14 cellular contexts compared by ENCODE assay signal in the genomic region with DNA sequence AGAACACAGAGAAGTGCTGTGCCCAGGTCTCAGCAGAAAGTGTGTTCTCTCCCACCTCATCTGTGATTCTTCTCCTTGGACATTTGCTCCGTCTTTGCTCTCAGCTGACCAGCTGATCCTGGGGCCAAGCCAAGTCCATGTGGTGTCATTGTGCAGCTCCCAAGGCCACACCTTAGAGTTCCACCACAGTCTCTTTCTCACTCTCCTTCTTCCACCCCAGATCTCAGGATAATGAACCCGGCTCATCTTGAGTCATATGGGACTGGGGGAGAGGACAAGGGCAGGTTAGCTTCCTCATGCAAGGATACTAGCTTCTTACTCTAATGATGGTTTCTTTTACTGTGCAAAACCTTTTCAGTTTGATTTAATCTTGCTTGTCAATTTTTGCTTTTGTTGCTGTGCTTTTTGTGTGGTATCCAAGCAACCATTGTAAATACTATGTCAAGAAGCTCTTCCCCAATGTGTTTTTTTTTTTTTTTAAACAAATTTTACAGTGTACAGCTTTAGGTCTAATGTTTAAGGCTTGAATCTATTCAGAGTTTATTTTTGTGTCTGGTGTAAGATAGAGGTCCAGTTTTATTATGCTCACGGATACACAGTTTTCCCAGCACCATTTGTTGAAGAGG.
DNase-seq lines count a peak whose midpoint lies in the region; ATAC-seq, FAIRE-seq and TF ChIP-seq lines count a peak whose summit lies in the region.
"Had no signal": no experiment of that assay in that cellular context is flagged by ENCODE, and none has a peak within 500 bp of the region (broad histone marks: within the 10 kb centered on the region; RNA-seq: fewer than 3 reads in every experiment).

No MANE protein-coding gene starts in this region.

- H3K9me3 ChIP-seq in kidney (ENCODE audit: control insufficient read depth in 1 of 2, low read length in 2 of 2), result no peaks in the 10 kb centered on the region
- H3K9me3 ChIP-seq: stomach had no signal

- FAIRE-seq in kidney (lab: Jason Lieb, UNC), result no peak
- FAIRE-seq: H1 had no signal

- no peak overlapping the region for H3K27ac ChIP-seq in kidney (ENCODE audit: low read depth in 2 of 2, low read length in 2 of 2)
- H3K27ac ChIP-seq: stomach had no signal

- DNase-seq in AG08396 (ENCODE audit: low spot score), result peak; percentile 12
- peak; percentile 8 for DNase-seq in EL
- peak; percentile 56 for DNase-seq in astrocyte of the hippocampus (ENCODE audit: low read depth, low spot score)
- no peak for DNase-seq in left lobe of liver (ENCODE audit: low spot score)
- no peak for DNase-seq in kidney
- no peak for DNase-seq in posterior cingulate gyrus
- DNase-seq in activated CD4-positive, CD25-positive, alpha-beta regulatory T cell treated with anti-CD3 and anti-CD28 coated beads, Interleukin-2, amount 50 U/mL, for 72 hours, result no peak
- DNase-seq in occipital lobe (lab: John Stamatoyannopoulos, UW), result no peak
- DNase-seq: activated CD4-positive, alpha-beta T cell treated with anti-CD3 and anti-CD28 coated beads, Interleukin-2, amount 10 ng/mL, durations not matched to agents 7 days and 5 days; activated naive CD4-positive, alpha-beta T cell treated with anti-CD3 and anti-CD28 coated beads for 36 hours; glutamatergic neuron; stimulated activated CD4-positive, alpha-beta T cell treated with anti-CD3 and anti-CD28 coated beads, Interleukin-2, amount 100 ng/mL, for 48 hours; stomach had no signal

- H3K36me3 ChIP-seq in kidney (ENCODE audit: control insufficient read depth in 1 of 2, insufficient read depth in 2 of 2, low read length in 2 of 2), result peaks cover 22 to 45% of the 10 kb centered on the region in 2 donors

- peak; percentile 37 for ATAC-seq in left lobe of liver

- H3K4me3 ChIP-seq in kidney (ENCODE audit: low read length in 2 of 2), result no peak overlapping the region
- H3K4me3 ChIP-seq: stomach had no signal

- intact Hi-C loops in kidney (cut with DNase I) (no loop called here), posterior cingulate gyrus (cut with DNase I) (no loop called here)

- TF ChIP-seq CTCF in kidney (IDR thresholded peaks at IDR 0.05; ENCODE audit: borderline replicate concordance, extremely low read depth, insufficient read depth), result no peak

- H3K4me1 ChIP-seq in kidney (ENCODE audit: control insufficient read depth in 1 of 2, insufficient read depth in 1 of 2, low read depth in 1 of 2, low read length in 2 of 2), result no peaks in the 10 kb centered on the region
- H3K4me1 ChIP-seq: stomach had no signal

- no peak overlapping the region for H3K9ac ChIP-seq in kidney (ENCODE audit: low read length in 2 of 2)

Comparison
In these comparisons a context has a peak if more than half of its experiments do, and no peak if none do; other contexts are left out.
1. DNase-seq: peak in AG08396 (single experiment), EL (single experiment) and astrocyte of the hippocampus (single experiment); none in left lobe of liver (single experiment), kidney (single experiment), posterior cingulate gyrus (0 of 10), activated CD4-positive, CD25-positive, alpha-beta regulatory T cell treated with anti-CD3 and anti-CD28 coated beads, Interleukin-2, amount 50 U/mL, for 72 hours (single experiment) and occipital lobe (single experiment).